12 cellular contexts compared by ENCODE assay signal in genomic region chr20:37518606-37519507, GRCh38. TPM values are rescaled to one million over a fixed set of nuclear protein-coding genes. Genes with fewer than 3 reads are reported as not detected.
DNase-seq lines count a peak whose midpoint lies in the region; ATAC-seq, FAIRE-seq and TF ChIP-seq lines count a peak whose summit lies in the region.
"Had no signal": no experiment of that assay in that cellular context is flagged by ENCODE, and none has a peak within 500 bp of the region (broad histone marks: within the 10 kb centered on the region; RNA-seq: fewer than 3 reads in every experiment).

No MANE protein-coding gene starts in this region.

- intact Hi-C loops in heart left ventricle (cut with DNase I), result no loop called here
- intact Hi-C loops in PC-3 (cut with micrococcal nuclease), result no loop called here

- H3K4me1 ChIP-seq in heart left ventricle (peaks cover 0 to 90% (median 51%) of the 10 kb centered on the region in 12 donors), PC-3 (ENCODE audit: insufficient read depth, low read length) (peaks cover 12% of the 10 kb centered on the region)

- H3K9me3 ChIP-seq in heart left ventricle (no peaks in the 10 kb centered on the region), PC-3 (ENCODE audit: low read length) (no peaks in the 10 kb centered on the region)

- H2AFZ ChIP-seq in PC-3 (ENCODE audit: low read length), result no peak overlapping the region

- H3K27me3 ChIP-seq in heart left ventricle, result no peaks in the 10 kb centered on the region
- no peaks in the 10 kb centered on the region for H3K27me3 ChIP-seq in PC-3 (ENCODE audit: low read length)

- no peak for TF ChIP-seq CTCF in heart left ventricle (IDR thresholded peaks at IDR 0.05)
- no peak for TF ChIP-seq CTCF in D721Med (IDR thresholded peaks at IDR 0.05; ENCODE audit: insufficient read depth, missing control alignments)
- no peak for TF ChIP-seq CTCF in PC-3 (conservative IDR thresholded peaks at IDR 0.05; ENCODE audit: low read depth, low read length)

- H3K4me3 ChIP-seq in heart left ventricle, result peak overlapping the region in 1 of 12 donors; percentile 7
- H3K4me3 ChIP-seq in PC-3 (ENCODE audit: low read length), result no peak overlapping the region

- peak overlapping the region in 11 of 12 donors; percentile 6 to 82 (median 61) for H3K27ac ChIP-seq in heart left ventricle
- no peak overlapping the region for H3K27ac ChIP-seq in PC-3 (ENCODE audit: low read length)

- POLR2A ChIA-PET in PC-3 (lab: Charles Lee; ENCODE audit: unreplicated experiment), result no interaction called here

- no peak for TF ChIP-seq POLR2A in heart left ventricle (IDR thresholded peaks at IDR 0.05)

- FAIRE-seq in D721Med (lab: Jason Lieb, UNC), result no peak
- FAIRE-seq: RCC 7860 had no signal

- H3K36me3 ChIP-seq in heart left ventricle (peaks cover 0 to 56% (median 32%) of the 10 kb centered on the region in 9 donors), PC-3 (ENCODE audit: low read depth, low read length) (peaks cover 42% of the 10 kb centered on the region)

- peaks cover 99% of the 10 kb centered on the region for H3K79me2 ChIP-seq in PC-3 (ENCODE audit: low read length)

- H3K9ac ChIP-seq in PC-3 (ENCODE audit: low read length), result no peak overlapping the region

- WGBS in heart left ventricle, 4 donors, result 51 to 66% (median 54%) methylated on average over 21 to 30 of the region's 30 CpGs

- no peaks in the 10 kb centered on the region for H3K9me2 ChIP-seq in PC-3 (replicated peaks; ENCODE audit: low read length)

- peak; percentile 26 for DNase-seq in ELF-1 (ENCODE audit: low read depth, low spot score)
- peak; percentile 79 for DNase-seq in NCI-H446 treated with DMSO at 0.1 percent for 48 hours (lab: John Stamatoyannopoulos, UW)
- DNase-seq in heart left ventricle, result peak in 4 of 5 donors; percentile 36 to 76 (median 59)
- peak; percentile 64 for DNase-seq in pulmonary artery endothelial cell (ENCODE audit: low read depth, low spot score)
- DNase-seq in D721Med (ENCODE audit: insufficient read length, low spot score), result no peak
- DNase-seq in PC-3, result no peak
- DNase-seq in foreskin melanocyte, result no peak
- DNase-seq: activated CD4-positive, alpha-beta T cell treated with anti-CD3 and anti-CD28 coated beads, Interleukin-2, amount 50 U/mL, for 4 hours; naive thymus-derived CD8-positive, alpha-beta T cell had no signal

- no TSS peak for BruUV-seq in PC-3 (replicated peaks; lab: Mats Ljungman, UMichigan)

- CTCF ChIA-PET in PC-3 (lab: Charles Lee), result no interaction called here

- no peak overlapping the region for H3K4me2 ChIP-seq in PC-3 (ENCODE audit: low read length)

- no peaks in the 10 kb centered on the region for H3F3A ChIP-seq in PC-3 (ENCODE audit: low read length, unreplicated experiment)

- H4K20me1 ChIP-seq in PC-3 (ENCODE audit: low read length), result peaks cover 56% of the 10 kb centered on the region

- ATAC-seq in heart left ventricle (peak; percentile 62 to 76 (median 72)), GM18867 (IDR thresholded peaks at IDR 0.05; ENCODE audit: unreplicated experiment) (no peak), PC-3 (no peak)
- ATAC-seq: naive thymus-derived CD8-positive, alpha-beta T cell had no signal

RNA-seq across cellular contexts. Expression of gene NNAT, which starts 2.2 kb away (rescaled TPM):
- total RNA-seq in heart left ventricle (1 to 10 TPM in 1 of 9 donors, under 1 TPM in 3, not detected in 5; 0.24 to 4.6 (median 0.57) TPM), pulmonary artery endothelial cell (not detected in 2 replicates), PC-3 (2014; rRNA removed) (not detected in 2 replicates)
- 1 to 10 TPM in 1 of 2 donors, under 1 TPM in 1; 0.23 to 1.1 TPM for polyA plus RNA-seq in heart left ventricle
- total RNA-seq: naive thymus-derived CD8-positive, alpha-beta T cell had no signal
- polyA plus RNA-seq: IgD-negative memory B cell had no signal

RNA-seq across cellular contexts. Expression of gene BLCAP, which starts 8.8 kb away (rescaled TPM):
- total RNA-seq in heart left ventricle, result 10 to 100 TPM; 67.1 to 95.8 (median 81.7) TPM
- polyA plus RNA-seq in heart left ventricle, result 10 to 100 TPM; 66.7 to 99.5 TPM
- 36.8 and 48.1 TPM in 2 replicates for total RNA-seq in pulmonary artery endothelial cell
- 100 and 120 TPM in 2 replicates for total RNA-seq in PC-3 (2014; rRNA removed)

Comparison
In these comparisons a context has a peak if more than half of its experiments do, and no peak if none do; other contexts are left out.
1. DNase-seq: peak in ELF-1 (single experiment), NCI-H446 treated with DMSO at 0.1 percent for 48 hours (single experiment), heart left ventricle (4 of 5) and pulmonary artery endothelial cell (single experiment); none in D721Med (single experiment), PC-3 (single experiment) and foreskin melanocyte (single experiment).
2. ATAC-seq: peak in heart left ventricle (4 of 4); none in GM18867 (single experiment) and PC-3 (single experiment).